ENCODE assay signal across 26 cellular contexts in the genomic region with DNA sequence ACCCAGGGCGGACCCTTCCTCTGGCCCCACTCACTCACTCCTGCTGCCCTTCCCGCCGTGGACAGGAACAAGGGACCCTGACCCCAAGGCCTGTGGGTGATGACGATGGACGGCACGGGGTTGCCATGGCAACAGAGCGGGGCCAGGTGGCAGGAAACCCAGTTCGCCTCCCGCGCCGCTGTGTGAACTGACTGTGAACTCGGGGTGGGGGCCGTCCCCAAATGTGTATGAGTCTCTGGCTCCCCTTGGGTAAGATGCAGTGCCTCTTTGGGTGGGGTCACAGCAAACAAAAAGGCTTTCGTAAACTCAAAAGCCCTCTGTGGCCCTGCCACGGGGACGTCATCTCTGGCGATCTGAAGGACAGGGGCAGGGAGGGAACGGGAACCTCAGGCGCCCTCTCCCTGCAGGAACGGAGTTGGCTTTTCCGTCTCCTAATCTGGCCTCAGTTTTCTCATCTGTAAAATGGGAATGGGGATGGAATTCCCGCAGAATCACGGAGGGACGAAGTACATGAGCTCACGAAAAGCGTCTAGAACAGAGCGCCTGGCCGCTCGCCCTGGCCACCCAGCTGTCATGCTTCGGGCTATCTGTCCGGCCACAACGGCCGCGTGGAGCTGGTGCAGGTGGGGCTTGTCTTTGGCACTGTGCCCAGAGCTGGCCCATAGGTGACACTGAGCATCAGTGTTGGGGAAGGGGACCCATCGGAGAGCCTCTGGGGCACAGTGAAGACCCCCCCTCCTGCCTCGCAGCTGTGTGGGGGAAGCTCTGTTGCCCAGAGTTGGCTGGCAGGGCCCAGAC. TPM values are rescaled to one million over a fixed set of nuclear protein-coding genes. Genes with fewer than 3 reads are reported as not detected.
A peak's percentile ranks its signal among the peaks of the same experiment; 100 is the strongest.
DNase-seq lines count a peak whose midpoint lies in the region; ATAC-seq and TF ChIP-seq lines count a peak whose summit lies in the region.
"Had no signal": no experiment of that assay in that cellular context is flagged by ENCODE, and none has a peak within 500 bp of the region (broad histone marks: within the 10 kb centered on the region; RNA-seq: fewer than 3 reads in every experiment).

No MANE protein-coding gene starts in this region.

- peaks cover 18% of the 10 kb centered on the region for H3K9me3 Mint-ChIP-seq in glutamatergic neuron (ENCODE audit: unreplicated experiment)
- no peaks in the 10 kb centered on the region for H3K9me3 Mint-ChIP-seq in type B pancreatic cell

- peak overlapping the region; percentile 52 for H3K27ac Mint-ChIP-seq in glutamatergic neuron (ENCODE audit: unreplicated experiment)
- no peak overlapping the region for H3K27ac Mint-ChIP-seq in type B pancreatic cell

- ATAC-seq in left ventricle myocardium superior = no peak
- ATAC-seq in heart right ventricle = no peak
- no peak for ATAC-seq in upper lobe of right lung
- ATAC-seq in GM18870 (IDR thresholded peaks at IDR 0.05; ENCODE audit: unreplicated experiment) = no peak
- no peak for ATAC-seq in esophagus mucosa
- ATAC-seq: left cardiac atrium had no signal

- H3K27ac ChIP-seq in heart right ventricle (peak overlapping the region in 4 of 10 donors; percentile 46 to 67 (median 59)), upper lobe of right lung (peak overlapping the region; percentile 24)
- H3K27ac ChIP-seq: epithelial cell of prostate, right atrium auricular region, SK-N-MC, tibial artery had no signal

- H3K27me3 Mint-ChIP-seq in glutamatergic neuron (ENCODE audit: unreplicated experiment) (peaks cover 16% of the 10 kb centered on the region), type B pancreatic cell (peaks cover 3% of the 10 kb centered on the region)

- H3K4me3 ChIP-seq in heart right ventricle (no peak overlapping the region), upper lobe of right lung (no peak overlapping the region)
- H3K4me3 ChIP-seq: adrenal gland, dorsolateral prefrontal cortex, right atrium auricular region, SK-N-MC, tibial artery had no signal

- H3K36me3 Mint-ChIP-seq in glutamatergic neuron (ENCODE audit: unreplicated experiment) (peaks cover 12% of the 10 kb centered on the region), type B pancreatic cell (peaks cover 3% of the 10 kb centered on the region)

- TF ChIP-seq CTCF in heart right ventricle (IDR thresholded peaks at IDR 0.05) (no peak), glutamatergic neuron (IDR thresholded peaks at IDR 0.05; ENCODE audit: partially characterized antibody, unreplicated experiment) (no peak), upper lobe of right lung (IDR thresholded peaks at IDR 0.05) (no peak), type B pancreatic cell (conservative IDR thresholded peaks at IDR 0.05) (no peak)

- DNase-seq in left ventricle myocardium superior (peak; percentile 53), heart right ventricle (no peak), NCI-H1092 treated with DMSO at 0.1 percent for 48 hours (lab: John Stamatoyannopoulos, UW) (peak; percentile 87), glutamatergic neuron (no peak), upper lobe of right lung (no peak), type B pancreatic cell (ENCODE audit: extremely low spot score, unreplicated experiment) (no peak)
- DNase-seq: activated CD4-positive, alpha-beta T cell treated with anti-CD3 and anti-CD28 coated beads for 4 hours; activated gamma-delta T cell treated with Interleukin-2 at 50 U/mL for 16 hours; foreskin melanocyte; GOT3; left cardiac atrium; NCI-H1105 treated with DMSO at 0.1 percent for 48 hours; NCI-H82; stimulated activated naive CD4-positive, alpha-beta T cell; tibial artery had no signal

- H3K9me3 ChIP-seq in heart right ventricle (no peaks in the 10 kb centered on the region), upper lobe of right lung (no peaks in the 10 kb centered on the region)
- H3K9me3 ChIP-seq: adrenal gland, right atrium auricular region, tibial artery had no signal

- H3K27me3 ChIP-seq in heart right ventricle = no peaks in the 10 kb centered on the region
- no peaks in the 10 kb centered on the region for H3K27me3 ChIP-seq in upper lobe of right lung
- H3K27me3 ChIP-seq: adrenal gland, right atrium auricular region had no signal

- intact Hi-C loops in left ventricle myocardium superior (cut with micrococcal nuclease) = no loop called here
- intact Hi-C loops in heart right ventricle (cut with DNase I) = no loop called here
- intact Hi-C loops in upper lobe of right lung (cut with DNase I) = no loop called here

- no peak overlapping the region for H3K4me3 Mint-ChIP-seq in glutamatergic neuron (ENCODE audit: unreplicated experiment)
- no peak overlapping the region for H3K4me3 Mint-ChIP-seq in type B pancreatic cell

- H3K36me3 ChIP-seq in heart right ventricle (peaks cover 0 to 6% (median 0%) of the 10 kb centered on the region in 9 donors), upper lobe of right lung (no peaks in the 10 kb centered on the region)
- H3K36me3 ChIP-seq: adrenal gland, right atrium auricular region, tibial artery had no signal

- peaks cover 26% of the 10 kb centered on the region for H3K4me1 Mint-ChIP-seq in glutamatergic neuron (ENCODE audit: low read depth, unreplicated experiment)
- peaks cover 25% of the 10 kb centered on the region for H3K4me1 Mint-ChIP-seq in type B pancreatic cell (ENCODE audit: unreplicated experiment)

- 74% methylated on average over 36 of the region's 36 CpGs for WGBS in heart right ventricle, 2 donors

- peaks cover 6 to 74% (median 32%) of the 10 kb centered on the region in 9 donors for H3K4me1 ChIP-seq in heart right ventricle
- H3K4me1 ChIP-seq in upper lobe of right lung = peaks cover 11% of the 10 kb centered on the region

RNA-seq across cellular contexts. Expression of a gene that starts 44.9 kb away (rescaled TPM):
- total RNA-seq in left ventricle myocardium superior (not detected), heart right ventricle (under 1 TPM in 1 of 10 donors, not detected in 9; 0.21 TPM), glutamatergic neuron (ENCODE audit: unreplicated experiment) (3.9 TPM), upper lobe of right lung (not detected), esophagus mucosa (not detected), type B pancreatic cell (ENCODE audit: low replicate concordance) (0.31 TPM in 1 of 2 replicates, not detected in the other)
- polyA plus RNA-seq in heart right ventricle = not detected
- total RNA-seq: HT-29, left cardiac atrium, LHCN-M2, mucosa of gallbladder, omental fat pad, right atrium auricular region had no signal

RNA-seq across cellular contexts. Expression of a gene that starts 54.4 kb away (rescaled TPM):
- total RNA-seq in left ventricle myocardium superior = 59.0 TPM
- total RNA-seq in heart right ventricle = 10 to 100 TPM; 44.5 to 58.0 (median 50.9) TPM
- polyA plus RNA-seq in heart right ventricle = 10 to 100 TPM; 37.5 to 63.3 TPM
- total RNA-seq in glutamatergic neuron (ENCODE audit: unreplicated experiment) = 50.6 TPM
- 43.9 TPM for total RNA-seq in upper lobe of right lung
- total RNA-seq in esophagus mucosa = 61.0 TPM
- total RNA-seq in type B pancreatic cell (ENCODE audit: low replicate concordance) = 80.4 and 91.4 TPM in 2 replicates

RNA-seq across cellular contexts. Expression of a gene that starts 54.6 kb away (rescaled TPM):
- total RNA-seq in left ventricle myocardium superior (14.6 TPM), heart right ventricle (10 to 100 TPM; 11.5 to 18.7 (median 13.8) TPM), glutamatergic neuron (ENCODE audit: unreplicated experiment) (31.7 TPM), upper lobe of right lung (32.8 TPM), esophagus mucosa (17.0 TPM), type B pancreatic cell (ENCODE audit: low replicate concordance) (30.2 and 32.5 TPM in 2 replicates)
- 10 to 100 TPM; 13.3 to 17.6 TPM for polyA plus RNA-seq in heart right ventricle

Comparison
In these comparisons a context has a peak if more than half of its experiments do, and no peak if none do; other contexts are left out.
1. DNase-seq: peak in left ventricle myocardium superior (single experiment) and NCI-H1092 treated with DMSO at 0.1 percent for 48 hours (single experiment); none in heart right ventricle (0 of 2), glutamatergic neuron (single experiment), upper lobe of right lung (single experiment) and type B pancreatic cell (single experiment).